10 cellular contexts compared by ENCODE assay signal in the genomic region with DNA sequence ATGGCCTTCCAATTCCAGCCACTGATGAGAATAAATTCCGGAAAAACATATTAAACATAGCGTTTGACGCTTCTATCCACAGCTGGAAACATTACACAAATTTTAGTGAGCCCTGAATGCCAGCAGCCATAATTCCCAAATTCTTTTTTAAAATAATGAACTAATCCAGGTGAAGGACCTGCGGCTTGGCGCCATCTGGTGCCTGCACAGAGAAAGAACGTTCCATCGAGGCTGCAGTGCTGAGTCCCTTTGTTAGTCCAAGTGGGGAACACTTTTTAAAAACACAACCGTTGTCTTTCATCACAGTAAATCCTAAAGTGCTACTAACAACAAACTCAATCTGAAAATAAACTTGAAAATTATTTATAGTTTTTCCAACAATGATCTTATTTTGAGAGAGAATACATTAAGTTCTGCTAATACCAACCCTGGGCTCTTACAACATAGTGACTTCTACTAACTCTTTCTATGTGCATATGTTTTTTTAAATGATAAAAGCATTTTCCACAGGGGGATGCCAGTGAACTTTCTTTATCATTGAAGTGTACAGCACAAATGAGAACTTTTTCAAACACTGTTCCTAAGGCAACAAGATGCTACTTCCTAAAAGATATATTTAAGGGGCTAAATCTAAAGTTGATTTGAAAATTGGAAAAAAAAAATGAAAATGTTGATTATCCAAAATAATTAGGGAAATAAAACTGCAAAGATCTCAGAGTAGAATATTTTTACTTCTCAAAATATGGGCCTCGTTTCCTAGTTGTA.
DNase-seq lines count a peak whose midpoint lies in the region; ATAC-seq, FAIRE-seq and TF ChIP-seq lines count a peak whose summit lies in the region.
"Had no signal": no experiment of that assay in that cellular context is flagged by ENCODE, and none has a peak within 500 bp of the region (broad histone marks: within the 10 kb centered on the region; RNA-seq: fewer than 3 reads in every experiment).

No MANE protein-coding gene starts in this region.

- H3K4me1 Mint-ChIP-seq in osteocyte (ENCODE audit: unreplicated experiment): peaks cover 8% of the 10 kb centered on the region
- H3K4me1 Mint-ChIP-seq: naive B cell had no signal

- H3K36me3 ChIP-seq in esophagus squamous epithelium: no peaks in the 10 kb centered on the region

- no peak for TF ChIP-seq POLR2A in esophagus squamous epithelium (IDR thresholded peaks at IDR 0.05)

- no peaks in the 10 kb centered on the region for H3K9me3 ChIP-seq in esophagus squamous epithelium

- ATAC-seq in GM18867 (IDR thresholded peaks at IDR 0.05; ENCODE audit: unreplicated experiment) (no peak), HG03097 (IDR thresholded peaks at IDR 0.05; ENCODE audit: low FRiP score, unreplicated experiment) (no peak)

- WGBS in esophagus squamous epithelium, 2 donors: 18% methylated on average over 9 of the region's 9 CpGs

- no peak overlapping the region for H3K27ac Mint-ChIP-seq in osteocyte (ENCODE audit: unreplicated experiment)
- H3K27ac Mint-ChIP-seq: naive B cell; T-helper 1 cell treated with Interleukin-12 subunit alpha and Interleukin-12 subunit beta and Interleukin-4 antibody, amounts not matched to agents 30 μg/mL and 1 μg/mL, for 36 hours had no signal

- no peak overlapping the region for H3K4me3 ChIP-seq in HFF-Myc (replicated peaks; ENCODE audit: low read depth, low read length)
- no peak overlapping the region for H3K4me3 ChIP-seq in esophagus squamous epithelium

- TF ChIP-seq CTCF in HFF-Myc (IDR thresholded peaks at IDR 0.05; ENCODE audit: low read depth, low read length, missing control alignments): peak; percentile 36
- peak in 5 of 6 experiments; percentile 48 to 75 (median 58) for TF ChIP-seq CTCF in esophagus squamous epithelium (IDR thresholded peaks at IDR 0.05)
- peak; percentile 80 for TF ChIP-seq CTCF in osteocyte (IDR thresholded peaks at IDR 0.05)

- H3K4me1 ChIP-seq in esophagus squamous epithelium: peaks cover 0 to 4% (median 0%) of the 10 kb centered on the region in 3 donors

- FAIRE-seq in RCC 7860 (lab: Jason Lieb, UNC): peak; percentile 18

- H3K36me3 Mint-ChIP-seq in osteocyte (ENCODE audit: unreplicated experiment): peaks cover 4% of the 10 kb centered on the region
- H3K36me3 Mint-ChIP-seq: naive B cell had no signal

- peaks cover 0 to 16% (median 0%) of the 10 kb centered on the region in 4 donors for H3K27me3 ChIP-seq in esophagus squamous epithelium

- no peak overlapping the region for H3K27ac ChIP-seq in esophagus squamous epithelium

- intact Hi-C loops in esophagus squamous epithelium (cut with DNase I): loop anchor here (5.0 kb wide), 1 partner anchor 671 kb away; no protein-coding TSS in a partner anchor

- DNase-seq in DMS79 (lab: John Stamatoyannopoulos, UW) (peak; percentile 12), HFF-Myc (ENCODE audit: extremely low read depth, low read depth) (no peak), RCC 7860 (ENCODE audit: low spot score) (no peak), esophagus squamous epithelium (lab: John Stamatoyannopoulos, UW) (no peak), osteocyte (ENCODE audit: extremely low spot score, unreplicated experiment) (peak; percentile 66)
- no peak for DNase-seq in effector CD4-positive, alpha-beta T cell
- DNase-seq: naive B cell had no signal

- no peaks in the 10 kb centered on the region for H3K27me3 Mint-ChIP-seq in osteocyte (ENCODE audit: unreplicated experiment)

- H3K4me3 Mint-ChIP-seq in osteocyte (ENCODE audit: unreplicated experiment): no peak overlapping the region
- H3K4me3 Mint-ChIP-seq: naive B cell; T-helper 1 cell treated with Interleukin-12 subunit alpha and Interleukin-12 subunit beta and Interleukin-4 antibody, amounts not matched to agents 30 μg/mL and 1 μg/mL, for 36 hours had no signal

- H3K9me3 Mint-ChIP-seq in osteocyte (ENCODE audit: unreplicated experiment): no peaks in the 10 kb centered on the region
- H3K9me3 Mint-ChIP-seq: T-helper 1 cell treated with Interleukin-12 subunit alpha and Interleukin-12 subunit beta and Interleukin-4 antibody, amounts not matched to agents 30 μg/mL and 1 μg/mL, for 36 hours had no signal

Comparison
In these comparisons a context has a peak if more than half of its experiments do, and no peak if none do; other contexts are left out.
1. DNase-seq: peak in DMS79 (single experiment) and osteocyte (single experiment); none in HFF-Myc (single experiment), RCC 7860 (single experiment), esophagus squamous epithelium (single experiment) and effector CD4-positive, alpha-beta T cell (single experiment).
2. Peak in every context shown above with its lines, with median percentiles within 50 percentile points of each other: CTCF ChIP-seq.